Comparison of ENCODE assay signal across 17 cellular contexts in genomic region chr17:37521821-37522220, GRCh38. TPM values are rescaled to one million over a fixed set of nuclear protein-coding genes. Genes with fewer than 3 reads are reported as not detected.
DNase-seq lines count a peak whose midpoint lies in the region; ATAC-seq and TF ChIP-seq lines count a peak whose summit lies in the region.
"Had no signal": no experiment of that assay in that cellular context is flagged by ENCODE, and none has a peak within 500 bp of the region (broad histone marks: within the 10 kb centered on the region; RNA-seq: fewer than 3 reads in every experiment).

No MANE protein-coding gene starts in this region.

- H3K9me3 ChIP-seq in T-helper 17 cell (ENCODE audit: control insufficient read depth, low read length, poor library complexity, severe bottlenecking) (no peaks in the 10 kb centered on the region), right atrium auricular region (no peaks in the 10 kb centered on the region)

- H3K36me3 Mint-ChIP-seq in T-helper 17 cell (ENCODE audit: low read depth): peaks cover 8% of the 10 kb centered on the region

- H3K36me3 ChIP-seq in right atrium auricular region: peaks cover 30% of the 10 kb centered on the region

- intact Hi-C loops in Right ventricle myocardium superior (cut with DNase I): no loop called here
- intact Hi-C loops in cardiac septum (cut with DNase I): no loop called here

- no peaks in the 10 kb centered on the region for H3K27me3 Mint-ChIP-seq in T-helper 17 cell
- H3K27me3 Mint-ChIP-seq: B cell had no signal

- DNase-seq in Right ventricle myocardium superior (no peak), cardiac septum (ENCODE audit: low spot score) (no peak), T-helper 17 cell (no peak), right atrium auricular region (ENCODE audit: low spot score) (peak; percentile 5)
- DNase-seq: DMS153, EL, Karpas-422, MM.1S, NCI-H1105 treated with DMSO at 0.1 percent for 48 hours, NCI-H1930, NCI-H524, SIG-M5 had no signal

- H3K27ac Mint-ChIP-seq in T-helper 17 cell: peak overlapping the region; percentile 74

- H3K27me3 ChIP-seq in right atrium auricular region: no peaks in the 10 kb centered on the region

- H3K4me3 ChIP-seq in right atrium auricular region: no peak overlapping the region

- H3K27ac ChIP-seq in right atrium auricular region: no peak overlapping the region

- TF ChIP-seq CTCF in right atrium auricular region (IDR thresholded peaks at IDR 0.05): no peak

- ATAC-seq in Right ventricle myocardium superior (ENCODE audit: poor library complexity): peak; percentile 63
- ATAC-seq in T-helper 17 cell: no peak
- ATAC-seq in GM21717 (IDR thresholded peaks at IDR 0.05; ENCODE audit: unreplicated experiment): no peak
- ATAC-seq in GM19455 (IDR thresholded peaks at IDR 0.05; ENCODE audit: unreplicated experiment): no peak
- ATAC-seq in HG03520 (IDR thresholded peaks at IDR 0.05; ENCODE audit: unreplicated experiment): no peak
- ATAC-seq: HepG2 had no signal

- no peaks in the 10 kb centered on the region for H3K4me1 ChIP-seq in right atrium auricular region

- H3K4me1 Mint-ChIP-seq in T-helper 17 cell: peaks cover 11% of the 10 kb centered on the region
- H3K4me1 Mint-ChIP-seq: B cell had no signal

- H3K4me3 Mint-ChIP-seq in T-helper 17 cell: peak overlapping the region; percentile 78
- H3K4me3 Mint-ChIP-seq: B cell had no signal

RNA-seq across cellular contexts. Expression of gene DUSP14, which starts 32.1 kb away (rescaled TPM):
- 19.6 TPM for total RNA-seq in Right ventricle myocardium superior
- 22.4 TPM for total RNA-seq in cardiac septum
- 1 to 10 TPM; 3.9 to 4.4 TPM for total RNA-seq in T-helper 17 cell
- 10 to 100 TPM; 35.3 to 39.6 TPM for total RNA-seq in right atrium auricular region
